21 cellular contexts compared by ENCODE assay signal in the genomic region with DNA sequence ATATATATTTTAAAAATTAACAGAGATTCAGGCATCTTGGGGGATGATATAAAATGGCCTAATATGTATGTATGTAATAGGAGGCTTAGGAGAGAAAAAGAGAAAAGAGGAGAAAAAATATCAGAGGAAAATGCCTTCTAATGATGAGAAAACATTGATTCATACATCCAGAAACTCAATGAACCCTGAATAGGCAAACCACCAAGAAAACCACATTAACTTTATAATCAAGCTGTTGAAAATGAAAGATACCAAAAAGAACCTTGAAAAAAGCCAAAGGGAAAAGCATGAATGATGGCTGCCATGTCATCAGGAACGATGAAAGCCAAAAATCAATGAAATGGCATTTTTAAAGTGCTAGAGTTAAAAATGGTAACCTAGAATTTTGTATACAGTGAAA.
A peak's percentile ranks its signal among the peaks of the same experiment; 100 is the strongest.
DNase-seq lines count a peak whose midpoint lies in the region; ATAC-seq and TF ChIP-seq lines count a peak whose summit lies in the region.
"Had no signal": no experiment of that assay in that cellular context is flagged by ENCODE, and none has a peak within 500 bp of the region (broad histone marks: within the 10 kb centered on the region; RNA-seq: fewer than 3 reads in every experiment).

No MANE protein-coding gene starts in this region.

- ATAC-seq in GM23338, result no peak
- ATAC-seq: CD8-positive, alpha-beta T cell; HCT116; HepG2 had no signal

- DNase-seq in GM23338 (ENCODE audit: low spot score) (no peak), SJCRH30 (no peak), fibroblast of peridontal ligament (ENCODE audit: extremely low read depth) (peak; percentile 66), osteoblast (ENCODE audit: insufficient read length, low spot score, missing footprints) (no peak), NCI-H510A (lab: John Stamatoyannopoulos, UW) (no peak), progenitor cell of endocrine pancreas (ENCODE audit: low spot score, unreplicated experiment) (no peak), RKO (ENCODE audit: low spot score) (no peak)
- DNase-seq: Calu3; CD8-positive, alpha-beta T cell; DMS 273 treated with DMSO at 0.1 percent for 48 hours; DMS53; DND-41; EL; GOT3; H7; HFFc6 had no signal

- H4K20me1 ChIP-seq in GM23338 (replicated peaks; ENCODE audit: insufficient read depth) (no peaks in the 10 kb centered on the region), osteoblast (ENCODE audit: insufficient read depth, low read length) (no peaks in the 10 kb centered on the region)
- H4K20me1 ChIP-seq: BLaER1 treated with 17β-estradiol and CSF1 and Interleukin-3, amounts not matched to agents 10 nM and 100 nM had no signal

- no peaks in the 10 kb centered on the region for H3F3A ChIP-seq in GM23338 (replicated peaks; ENCODE audit: low read depth)

- no peak overlapping the region for H3K4me3 ChIP-seq in GM23338
- no peak overlapping the region for H3K4me3 ChIP-seq in SJCRH30
- no peak overlapping the region for H3K4me3 ChIP-seq in osteoblast (ENCODE audit: insufficient read depth, low read length)
- H3K4me3 ChIP-seq: BLaER1 treated with 17β-estradiol and CSF1 and Interleukin-3, amounts not matched to agents 10 nM and 100 nM had no signal

- H3K4me1 Mint-ChIP-seq in GM23338 (no peaks in the 10 kb centered on the region), progenitor cell of endocrine pancreas (ENCODE audit: low read depth) (peaks cover 3% of the 10 kb centered on the region)
- H3K4me1 Mint-ChIP-seq: B cell, IgD-negative memory B cell had no signal

- H3K27me3 ChIP-seq in GM23338 (ENCODE audit: insufficient read depth), result no peaks in the 10 kb centered on the region
- H3K27me3 ChIP-seq in SJCRH30, result no peaks in the 10 kb centered on the region
- H3K27me3 ChIP-seq in osteoblast (ENCODE audit: insufficient read depth, low read length), result no peaks in the 10 kb centered on the region
- H3K27me3 ChIP-seq: BLaER1 treated with 17β-estradiol and CSF1 and Interleukin-3, amounts not matched to agents 10 nM and 100 nM had no signal

- H3K4me1 ChIP-seq in GM23338 (ENCODE audit: insufficient read depth), result no peaks in the 10 kb centered on the region
- peaks cover 20% of the 10 kb centered on the region for H3K4me1 ChIP-seq in SJCRH30
- H3K4me1 ChIP-seq in osteoblast (ENCODE audit: insufficient read depth, low read length), result peaks cover 7% of the 10 kb centered on the region

- H3K9me2 ChIP-seq in GM23338 (ENCODE audit: insufficient read depth), result peaks cover 10% of the 10 kb centered on the region

- H3K36me3 Mint-ChIP-seq in GM23338 (ENCODE audit: low read depth) (no peaks in the 10 kb centered on the region), progenitor cell of endocrine pancreas (ENCODE audit: insufficient read depth) (peaks cover 4% of the 10 kb centered on the region)
- H3K36me3 Mint-ChIP-seq: CD8-positive, alpha-beta T cell; IgD-negative memory B cell had no signal

- H3K4me2 ChIP-seq in GM23338, result no peak overlapping the region
- peak overlapping the region; percentile 35 for H3K4me2 ChIP-seq in osteoblast (ENCODE audit: insufficient read depth, low read length)
- H3K4me2 ChIP-seq: BLaER1 treated with 17β-estradiol and CSF1 and Interleukin-3, amounts not matched to agents 10 nM and 100 nM had no signal

- H3K79me2 ChIP-seq in GM23338 (replicated peaks; ENCODE audit: insufficient read depth) (no peaks in the 10 kb centered on the region), osteoblast (ENCODE audit: insufficient read depth, low read length) (no peaks in the 10 kb centered on the region)

- H3K27me3 Mint-ChIP-seq in GM23338 (ENCODE audit: insufficient read depth, low read depth, poor library complexity) (peaks cover 4% of the 10 kb centered on the region), progenitor cell of endocrine pancreas (no peaks in the 10 kb centered on the region)
- H3K27me3 Mint-ChIP-seq: IgD-negative memory B cell had no signal

- H3K4me3 Mint-ChIP-seq in GM23338 (no peak overlapping the region), progenitor cell of endocrine pancreas (ENCODE audit: low read depth) (no peak overlapping the region)
- H3K4me3 Mint-ChIP-seq: B cell; CD8-positive, alpha-beta T cell; HFFc6; IgD-negative memory B cell had no signal

- H3K9me3 Mint-ChIP-seq in GM23338, result peaks cover 6% of the 10 kb centered on the region; the same call in 2 of the 3 replicates
- peaks cover 20% of the 10 kb centered on the region for H3K9me3 Mint-ChIP-seq in progenitor cell of endocrine pancreas (ENCODE audit: low read depth)

- H3K9me3 ChIP-seq in SJCRH30 (replicated peaks), result peaks cover 11% of the 10 kb centered on the region; the same call in 1 of the 2 replicates
- no peaks in the 10 kb centered on the region for H3K9me3 ChIP-seq in osteoblast (ENCODE audit: low read depth, low read length)

- H3K27ac Mint-ChIP-seq in GM23338 (no peak overlapping the region), progenitor cell of endocrine pancreas (no peak overlapping the region)
- H3K27ac Mint-ChIP-seq: B cell; CD8-positive, alpha-beta T cell; HFFc6; IgD-negative memory B cell had no signal

- H3K36me3 ChIP-seq in GM23338 (ENCODE audit: insufficient read depth), result no peaks in the 10 kb centered on the region
- no peaks in the 10 kb centered on the region for H3K36me3 ChIP-seq in SJCRH30
- H3K36me3 ChIP-seq in osteoblast (ENCODE audit: insufficient read depth, low read length), result no peaks in the 10 kb centered on the region
- H3K36me3 ChIP-seq: BLaER1 treated with 17β-estradiol and CSF1 and Interleukin-3, amounts not matched to agents 10 nM and 100 nM had no signal

- H3K27ac ChIP-seq in GM23338 (ENCODE audit: low read depth), result no peak overlapping the region
- H3K27ac ChIP-seq in SJCRH30, result peak overlapping the region; percentile 39; the same call in 1 of the 2 replicates
- no peak overlapping the region for H3K27ac ChIP-seq in osteoblast (ENCODE audit: low read depth, low read length)
- H3K27ac ChIP-seq: BLaER1 treated with 17β-estradiol and CSF1 and Interleukin-3, amounts not matched to agents 10 nM and 100 nM had no signal

- TF ChIP-seq CTCF in GM23338 (conservative IDR thresholded peaks at IDR 0.05; ENCODE audit: low read depth in 2 of 2), result no peak
- no peak for TF ChIP-seq CTCF in osteoblast (IDR thresholded peaks at IDR 0.05; ENCODE audit: extremely low read depth, low read depth, low read length)
- no peak for TF ChIP-seq CTCF in progenitor cell of endocrine pancreas (IDR thresholded peaks at IDR 0.05; ENCODE audit: unreplicated experiment)

- peak overlapping the region; percentile 52; the same call in 1 of the 2 replicates for H2AFZ ChIP-seq in GM23338
- H2AFZ ChIP-seq in osteoblast (ENCODE audit: low read length), result no peak overlapping the region

TF ChIP-seq in GM23338, 12 proteins besides CTCF, POLR2A, EP300 and RAD21 (continues in another document):
- TF ChIP-seq POLR2AphosphoS5 (IDR thresholded peaks at IDR 0.05; ENCODE audit: low read depth), result no peak
- no peak for TF ChIP-seq EZH2 (IDR thresholded peaks at IDR 0.05; ENCODE audit: low read depth, unreplicated experiment)
- TF ChIP-seq, protein P1, sequence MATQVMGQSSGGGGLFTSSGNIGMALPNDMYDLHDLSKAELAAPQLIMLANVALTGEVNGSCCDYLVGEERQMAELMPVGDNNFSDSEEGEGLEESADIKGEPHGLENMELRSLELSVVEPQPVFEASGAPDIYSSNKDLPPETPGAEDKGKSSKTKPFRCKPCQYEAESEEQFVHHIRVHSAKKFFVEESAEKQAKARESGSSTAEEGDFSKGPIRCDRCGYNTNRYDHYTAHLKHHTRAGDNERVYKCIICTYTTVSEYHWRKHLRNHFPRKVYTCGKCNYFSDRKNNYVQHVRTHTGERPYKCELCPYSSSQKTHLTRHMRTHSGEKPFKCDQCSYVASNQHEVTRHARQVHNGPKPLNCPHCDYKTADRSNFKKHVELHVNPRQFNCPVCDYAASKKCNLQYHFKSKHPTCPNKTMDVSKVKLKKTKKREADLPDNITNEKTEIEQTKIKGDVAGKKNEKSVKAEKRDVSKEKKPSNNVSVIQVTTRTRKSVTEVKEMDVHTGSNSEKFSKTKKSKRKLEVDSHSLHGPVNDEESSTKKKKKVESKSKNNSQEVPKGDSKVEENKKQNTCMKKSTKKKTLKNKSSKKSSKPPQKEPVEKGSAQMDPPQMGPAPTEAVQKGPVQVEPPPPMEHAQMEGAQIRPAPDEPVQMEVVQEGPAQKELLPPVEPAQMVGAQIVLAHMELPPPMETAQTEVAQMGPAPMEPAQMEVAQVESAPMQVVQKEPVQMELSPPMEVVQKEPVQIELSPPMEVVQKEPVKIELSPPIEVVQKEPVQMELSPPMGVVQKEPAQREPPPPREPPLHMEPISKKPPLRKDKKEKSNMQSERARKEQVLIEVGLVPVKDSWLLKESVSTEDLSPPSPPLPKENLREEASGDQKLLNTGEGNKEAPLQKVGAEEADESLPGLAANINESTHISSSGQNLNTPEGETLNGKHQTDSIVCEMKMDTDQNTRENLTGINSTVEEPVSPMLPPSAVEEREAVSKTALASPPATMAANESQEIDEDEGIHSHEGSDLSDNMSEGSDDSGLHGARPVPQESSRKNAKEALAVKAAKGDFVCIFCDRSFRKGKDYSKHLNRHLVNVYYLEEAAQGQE (IDR thresholded peaks at IDR 0.05; ENCODE audit: unreplicated experiment), result no peak
